In the genomic region with DNA sequence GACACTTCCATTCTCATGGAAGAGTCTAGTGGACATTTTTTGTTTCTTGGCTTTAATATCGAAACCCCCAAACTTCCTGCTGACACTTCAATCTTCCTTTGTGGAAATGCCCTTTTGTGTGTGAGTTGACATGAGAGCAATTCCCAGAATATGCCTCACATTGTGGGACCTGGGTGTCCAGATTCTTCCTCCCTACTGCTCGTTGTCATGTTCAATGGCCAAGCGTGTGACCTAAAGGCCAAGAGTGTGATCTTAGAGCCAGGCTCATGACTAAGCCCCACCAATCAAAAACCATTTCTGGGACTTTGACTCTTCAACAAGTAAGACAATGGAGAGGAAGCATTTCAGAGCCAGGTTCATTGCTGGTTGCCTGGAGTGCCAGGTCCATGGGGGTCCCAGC, we compare ENCODE assay signal across 23 cellular contexts.
"Had no signal": no experiment of that assay in that cellular context is flagged by ENCODE, and none has a peak within 500 bp of the region (broad histone marks: within the 10 kb centered on the region; RNA-seq: fewer than 3 reads in every experiment).

No MANE protein-coding gene starts in this region.

- H3K27ac ChIP-seq: HL-60, RWPE1 had no signal

- H3K36me3 ChIP-seq: MG63 had no signal

- H3K4me3 ChIP-seq: MG63 had no signal

- DNase-seq: Karpas-422, KG1, MG63, NCI-H1092, NCI-H1105 treated with DMSO at 0.1 percent for 48 hours, NCI-H1417 treated with DMSO at 0.1 percent for 48 hours, NCI-H146, NCI-H1694 treated with DMSO at 0.1 percent for 48 hours, NCI-H1930, NCI-H2081, NCI-H2107, NCI-H2227 treated with DMSO at 0.1 percent for 48 hours, NCI-H446, NCI-H510A, NCI-H524 treated with DMSO at 0.1 percent for 48 hours, NCI-H69, NCI-H774, SHP77, SK-N-SH had no signal

- FAIRE-seq: HTR-8/SVneo, RCC 7860 had no signal

- H3K27me3 ChIP-seq: MG63 had no signal

- H3K4me2 ChIP-seq: SK-N-SH had no signal

- H3K9ac ChIP-seq: SK-N-SH had no signal

- H3K9me3 ChIP-seq: MG63, SK-N-SH had no signal
